In the genomic region with DNA sequence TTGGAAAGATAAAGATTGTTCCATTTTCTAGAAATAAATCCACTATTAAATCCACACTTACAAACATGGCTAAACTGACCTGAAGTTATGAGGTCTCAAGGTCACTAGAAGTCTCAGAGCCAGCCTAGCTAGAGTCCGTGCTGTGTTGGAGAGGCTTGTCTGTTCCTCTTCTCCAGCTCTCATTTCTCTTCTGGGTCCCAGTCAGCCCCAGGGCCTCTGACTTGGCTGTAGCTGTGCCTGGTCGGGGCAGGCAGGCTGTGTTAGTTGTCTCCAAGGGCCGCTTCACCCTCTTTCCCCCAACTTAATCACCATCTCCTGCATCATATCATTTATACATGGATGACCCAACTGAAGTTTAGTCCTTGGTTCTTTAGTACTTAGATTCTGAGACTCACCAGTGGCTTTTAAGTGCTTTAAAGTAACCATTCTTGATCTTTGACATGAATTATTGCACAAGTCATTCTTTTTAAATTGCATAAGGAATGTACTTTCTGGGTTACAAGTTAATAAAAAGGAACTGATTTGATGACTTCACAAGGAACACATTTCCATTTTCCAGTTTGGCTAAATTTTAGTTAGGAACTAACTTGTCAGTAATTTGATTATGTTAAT, we compare ENCODE assay signal across 25 cellular contexts.
A peak's percentile ranks its signal among the peaks of the same experiment; 100 is the strongest.
DNase-seq lines count a peak whose midpoint lies in the region; ATAC-seq, FAIRE-seq and TF ChIP-seq lines count a peak whose summit lies in the region.
"Had no signal": no experiment of that assay in that cellular context is flagged by ENCODE, and none has a peak within 500 bp of the region (broad histone marks: within the 10 kb centered on the region; RNA-seq: fewer than 3 reads in every experiment).

No MANE protein-coding gene starts in this region.

- BruUV-seq in HepG2 (replicated peaks; lab: Mats Ljungman, UMichigan) = no TSS peak
- BruUV-seq in mammary epithelial cell (replicated peaks; lab: Mats Ljungman, UMichigan) = no TSS peak

- POLR2A ChIA-PET in HepG2 (lab: Yijun Ruan, JAX) = no interaction called here

- H3K9ac ChIP-seq in HepG2 (ENCODE audit: insufficient read depth, low read depth, low read length) (no peak overlapping the region), mammary epithelial cell (ENCODE audit: insufficient read depth, low read length) (no peak overlapping the region)

- H3K36me3 ChIP-seq in right lobe of liver (no peaks in the 10 kb centered on the region), HepG2 (replicated peaks in 1 of 2; ENCODE audit: control insufficient read depth in 1 of 2, insufficient read depth in 2 of 2, low read length in 2 of 2) (no peaks in the 10 kb centered on the region), mammary epithelial cell (ENCODE audit: insufficient read depth, low read length) (no peaks in the 10 kb centered on the region)

- H3K4me2 ChIP-seq in HepG2 (ENCODE audit: low read depth, low read length) = no peak overlapping the region
- H3K4me2 ChIP-seq in mammary epithelial cell (ENCODE audit: insufficient read depth, low read depth, low read length) = peak overlapping the region; percentile 28

- TF ChIP-seq CTCF in right lobe of liver (IDR thresholded peaks at IDR 0.05) (no peak), HepG2 (CRISPR knock-in tag; IDR thresholded peaks at IDR 0.05) (no peak), mammary epithelial cell (conservative IDR thresholded peaks at IDR 0.05 in 1 of 2, IDR thresholded peaks at IDR 0.05 in 1 of 2; ENCODE audit: extremely low read depth in 1 of 2, insufficient read depth in 1 of 2, low read depth in 1 of 2, low read length in 2 of 2) (no peak)

- 50% methylated on average over 3 of the region's 3 CpGs for WGBS in right lobe of liver (ENCODE audit: insufficient coverage, low coverage, low lambda C conversion rate, missing lambda C conversion rate)
- 4% methylated on average over 3 of the region's 3 CpGs for whole genome bisulfite sequencing in HepG2 (ENCODE audit: low lambda C conversion rate)
- 85% methylated on average over 3 of the region's 3 CpGs for WGBS in mammary epithelial cell (ENCODE audit: low coverage, missing lambda C conversion rate)

- CTCF ChIA-PET in HepG2 (lab: Yijun Ruan, JAX; ENCODE audit: low intra/inter-chr PET ratio, low total read pairs) = no interaction called here
- CTCF ChIA-PET in mammary epithelial cell (lab: Charles Lee; ENCODE audit: low non-redundant PET) = no interaction called here

- H3K79me2 ChIP-seq in HepG2 (ENCODE audit: insufficient read depth, low read length) = no peaks in the 10 kb centered on the region
- peaks cover 43% of the 10 kb centered on the region for H3K79me2 ChIP-seq in mammary epithelial cell (ENCODE audit: insufficient read depth, low read length)

- DNase-seq in right lobe of liver = no peak
- DNase-seq in HepG2 (ENCODE audit: low spot score) = no peak
- no peak for DNase-seq in mammary epithelial cell
- DNase-seq in left lobe of liver (ENCODE audit: low spot score) = no peak
- no peak for DNase-seq in DMS 273 treated with DMSO at 0.1 percent for 48 hours (lab: John Stamatoyannopoulos, UW)
- DNase-seq in effector CD4-positive, alpha-beta T cell = no peak
- no peak for DNase-seq in NCI-H1694 (lab: John Stamatoyannopoulos, UW)
- DNase-seq in epidermal melanocyte (ENCODE audit: insufficient read length, low spot score) = no peak
- DNase-seq: ACHN; activated CD4-positive, alpha-beta T cell treated with anti-CD3 and anti-CD28 coated beads for 1 hour; activated CD8-positive, alpha-beta memory T cell treated with anti-CD3 and anti-CD28 coated beads for 24 hours; activated naive CD4-positive, alpha-beta T cell treated with anti-CD3 and anti-CD28 coated beads, Interleukin-2, amount 10 ng/mL, durations not matched to agents 7 days and 5 days; activated T-cell treated with anti-CD3 and anti-CD28 coated beads, Interleukin-2, amount 50 U/mL, for 72 hours; aorta; C1 segment of cervical spinal cord; effector CD8-positive, alpha-beta T cell; GDM1; NCI-H1092; NCI-H2029; nucleus accumbens; stimulated activated CD4-positive, alpha-beta T cell treated with anti-CD3 and anti-CD28 coated beads, Interleukin-12 subunit alpha, Interleukin-12 subunit beta, amount 100 ng/mL, for 4 hours; T-helper 9 cell had no signal

- H4K20me1 ChIP-seq in HepG2 (ENCODE audit: insufficient read depth, low read length) (no peaks in the 10 kb centered on the region), mammary epithelial cell (ENCODE audit: insufficient read depth, low read length) (no peaks in the 10 kb centered on the region)

- in situ Hi-C loops in HepG2 (cut with HindIII; ENCODE audit: extremely low pct_ligation_motif_present, low pct_unique_long_range_greater_than_20kb) = no loop called here
- in situ Hi-C loops in mammary epithelial cell (cut with MboI; ENCODE audit: low sequenced_read_pairs in 2 of 2) = no loop called here

- no peak for FAIRE-seq in HepG2 (lab: Jason Lieb, UNC)
- FAIRE-seq: RCC 7860, urothelium cell line had no signal

- H2AFZ ChIP-seq in HepG2 (ENCODE audit: low read length) = no peak overlapping the region
- H2AFZ ChIP-seq in mammary epithelial cell (ENCODE audit: low read depth, low read length) = no peak overlapping the region

- no peak overlapping the region for H3K4me3 ChIP-seq in right lobe of liver
- H3K4me3 ChIP-seq in HepG2 (replicated peaks in 1 of 3; ENCODE audit: insufficient read depth in 1 of 3, low read depth in 2 of 3, low read length in 3 of 3) = no peak overlapping the region
- no peak overlapping the region for H3K4me3 ChIP-seq in mammary epithelial cell (replicated peaks in 1 of 3; ENCODE audit: insufficient read depth in 1 of 3, low read depth in 2 of 3, low read length in 3 of 3)

- dilution Hi-C loops in mammary epithelial cell (cut with HindIII; ENCODE audit: low sequenced_read_pairs) = no loop called here

- no peaks in the 10 kb centered on the region for H3K9me3 ChIP-seq in right lobe of liver
- H3K9me3 ChIP-seq in HepG2 (ENCODE audit: low read length) = no peaks in the 10 kb centered on the region
- no peaks in the 10 kb centered on the region for H3K9me3 ChIP-seq in mammary epithelial cell (replicated peaks; ENCODE audit: insufficient read depth, low read length)

- ATAC-seq in right lobe of liver (peak; percentile 28 to 84 (median 66)), HepG2 (no peak), left lobe of liver (peak; percentile 46)
- ATAC-seq: activated T-cell treated with anti-CD3 and anti-CD28 coated beads, Interleukin-2, amount 50 U/mL, for 72 hours; SK-N-SH treated with all-trans-retinoic acid at 6 μM for 48 hours had no signal

- TF ChIP-seq EP300 in HepG2 (IDR thresholded peaks at IDR 0.05; ENCODE audit: low read depth in 2 of 2, low read length in 2 of 2) = no peak
- TF ChIP-seq EP300 in HepG2 (CRISPR knock-in tag; IDR thresholded peaks at IDR 0.05; ENCODE audit: borderline replicate concordance) = no peak

- no peak for TF ChIP-seq RAD21 in HepG2 (CRISPR knock-in tag; IDR thresholded peaks at IDR 0.05)

- intact Hi-C loops in right lobe of liver (cut with DNase I) (no loop called here), HepG2 (cut with micrococcal nuclease; ENCODE audit: unreplicated experiment) (no loop called here), mammary epithelial cell (cut with micrococcal nuclease) (no loop called here)

- TF ChIP-seq POLR2A in right lobe of liver (IDR thresholded peaks at IDR 0.05) = no peak
- TF ChIP-seq POLR2A in HepG2 (IDR thresholded peaks at IDR 0.05; ENCODE audit: insufficient read depth in 1 of 2, low read depth in 2 of 2, low read length in 2 of 2) = no peak

- H3K27me3 ChIP-seq in right lobe of liver (no peaks in the 10 kb centered on the region), HepG2 (ENCODE audit: control insufficient read depth in 1 of 2, insufficient read depth in 2 of 2, low read length in 2 of 2) (no peaks in the 10 kb centered on the region; a peak in 1 of 5 replicates), mammary epithelial cell (ENCODE audit: insufficient read depth, low read length) (no peaks in the 10 kb centered on the region)

- no peak overlapping the region for H3K27ac ChIP-seq in right lobe of liver
- H3K27ac ChIP-seq in HepG2 (ENCODE audit: extremely low read length, insufficient read depth, low read length) = no peak overlapping the region
- peak overlapping the region; percentile 51 for H3K27ac ChIP-seq in mammary epithelial cell (ENCODE audit: insufficient read depth, low read depth, low read length)

- H3K4me1 ChIP-seq in right lobe of liver (no peaks in the 10 kb centered on the region), HepG2 (ENCODE audit: insufficient read depth, low read length) (no peaks in the 10 kb centered on the region), mammary epithelial cell (ENCODE audit: insufficient read depth, low read length) (peaks cover 36% of the 10 kb centered on the region)

TF ChIP-seq in HepG2, 621 proteins besides CTCF, POLR2A, EP300 and RAD21 (continues in another document):
- TF ChIP-seq ERF (CRISPR knock-in tag; IDR thresholded peaks at IDR 0.05) = no peak
- TF ChIP-seq, protein P1, sequence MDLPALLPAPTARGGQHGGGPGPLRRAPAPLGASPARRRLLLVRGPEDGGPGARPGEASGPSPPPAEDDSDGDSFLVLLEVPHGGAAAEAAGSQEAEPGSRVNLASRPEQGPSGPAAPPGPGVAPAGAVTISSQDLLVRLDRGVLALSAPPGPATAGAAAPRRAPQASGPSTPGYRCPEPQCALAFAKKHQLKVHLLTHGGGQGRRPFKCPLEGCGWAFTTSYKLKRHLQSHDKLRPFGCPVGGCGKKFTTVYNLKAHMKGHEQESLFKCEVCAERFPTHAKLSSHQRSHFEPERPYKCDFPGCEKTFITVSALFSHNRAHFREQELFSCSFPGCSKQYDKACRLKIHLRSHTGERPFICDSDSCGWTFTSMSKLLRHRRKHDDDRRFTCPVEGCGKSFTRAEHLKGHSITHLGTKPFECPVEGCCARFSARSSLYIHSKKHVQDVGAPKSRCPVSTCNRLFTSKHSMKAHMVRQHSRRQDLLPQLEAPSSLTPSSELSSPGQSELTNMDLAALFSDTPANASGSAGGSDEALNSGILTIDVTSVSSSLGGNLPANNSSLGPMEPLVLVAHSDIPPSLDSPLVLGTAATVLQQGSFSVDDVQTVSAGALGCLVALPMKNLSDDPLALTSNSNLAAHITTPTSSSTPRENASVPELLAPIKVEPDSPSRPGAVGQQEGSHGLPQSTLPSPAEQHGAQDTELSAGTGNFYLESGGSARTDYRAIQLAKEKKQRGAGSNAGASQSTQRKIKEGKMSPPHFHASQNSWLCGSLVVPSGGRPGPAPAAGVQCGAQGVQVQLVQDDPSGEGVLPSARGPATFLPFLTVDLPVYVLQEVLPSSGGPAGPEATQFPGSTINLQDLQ (CRISPR knock-in tag; IDR thresholded peaks at IDR 0.05) = no peak
- TF ChIP-seq, protein P2, sequence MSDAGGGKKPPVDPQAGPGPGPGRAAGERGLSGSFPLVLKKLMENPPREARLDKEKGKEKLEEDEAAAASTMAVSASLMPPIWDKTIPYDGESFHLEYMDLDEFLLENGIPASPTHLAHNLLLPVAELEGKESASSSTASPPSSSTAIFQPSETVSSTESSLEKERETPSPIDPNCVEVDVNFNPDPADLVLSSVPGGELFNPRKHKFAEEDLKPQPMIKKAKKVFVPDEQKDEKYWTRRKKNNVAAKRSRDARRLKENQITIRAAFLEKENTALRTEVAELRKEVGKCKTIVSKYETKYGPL (CRISPR knock-in tag; IDR thresholded peaks at IDR 0.05) = no peak
- no peak for TF ChIP-seq ZNF20 (CRISPR knock-in tag; IDR thresholded peaks at IDR 0.05)
- no peak for TF ChIP-seq NFRKB (IDR thresholded peaks at IDR 0.05)
- no peak for TF ChIP-seq MXD4 (CRISPR knock-in tag; IDR thresholded peaks at IDR 0.05)
- TF ChIP-seq ZNF263 (CRISPR knock-in tag; IDR thresholded peaks at IDR 0.05) = no peak
